ENCODE assay signal across 10 cellular contexts in the genomic region with DNA sequence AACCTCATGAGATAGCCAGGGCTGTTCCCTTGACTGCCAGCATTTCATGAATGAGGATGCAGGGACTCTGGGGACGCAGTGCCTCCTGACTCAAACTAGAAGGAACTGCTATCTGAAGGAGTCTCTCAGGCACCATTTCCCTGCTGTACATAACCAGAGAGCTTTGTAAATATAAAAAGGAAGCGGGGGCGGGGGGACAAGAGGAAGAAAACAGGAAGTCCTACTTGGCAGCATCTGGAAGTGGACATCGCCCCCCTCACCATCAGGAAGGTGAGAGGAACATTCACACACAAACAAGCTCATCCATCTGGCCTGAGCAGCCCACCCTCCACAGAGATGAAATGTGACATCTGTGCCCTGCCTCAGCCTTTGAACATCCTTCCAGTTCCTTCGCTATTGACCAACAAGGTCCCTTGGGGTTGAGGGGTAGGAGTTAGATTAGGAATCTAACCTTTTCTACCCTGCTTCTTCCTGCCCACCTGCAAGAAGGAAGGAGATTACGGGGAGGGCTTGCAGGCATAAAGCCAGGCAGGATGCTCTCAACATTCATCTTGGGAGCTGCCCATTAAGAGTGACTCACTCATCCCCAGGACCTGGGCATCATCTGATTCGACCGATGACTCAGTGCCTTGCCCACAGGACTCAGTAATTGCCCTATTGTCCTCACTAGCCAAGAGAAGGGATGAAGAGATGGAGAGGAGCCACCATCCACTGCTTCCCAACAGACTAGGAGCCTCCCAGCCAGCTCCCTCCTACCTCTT. TPM values are rescaled to one million over a fixed set of nuclear protein-coding genes. Genes with fewer than 3 reads are reported as not detected.
A peak's percentile ranks its signal among the peaks of the same experiment; 100 is the strongest.
DNase-seq lines count a peak whose midpoint lies in the region; ATAC-seq, FAIRE-seq and TF ChIP-seq lines count a peak whose summit lies in the region.
"Had no signal": no experiment of that assay in that cellular context is flagged by ENCODE, and none has a peak within 500 bp of the region (broad histone marks: within the 10 kb centered on the region; RNA-seq: fewer than 3 reads in every experiment).

No MANE protein-coding gene starts in this region.

- no peaks in the 10 kb centered on the region for H3K27me3 ChIP-seq in K562 (ENCODE audit: control insufficient read depth in 2 of 2, insufficient read depth in 2 of 2, low read length in 2 of 2)
- H3K27me3 ChIP-seq in lung (ENCODE audit: control insufficient read depth, insufficient read depth) = no peaks in the 10 kb centered on the region
- no peaks in the 10 kb centered on the region for H3K27me3 ChIP-seq in esophagus squamous epithelium

- no peak for TF ChIP-seq POLR2A in K562 (conservative IDR thresholded peaks at IDR 0.05)
- no peak for TF ChIP-seq POLR2A in esophagus squamous epithelium (IDR thresholded peaks at IDR 0.05)

- no peak for FAIRE-seq in K562 (lab: Jason Lieb, UNC)
- FAIRE-seq: GM18507 had no signal

- 63% methylated on average over 7 of the region's 8 CpGs for WGBS in K562 (ENCODE audit: insufficient coverage, low coverage, missing lambda C conversion rate)
- WGBS in lung, 2 donors = 46 to 52% methylated on average over 7 of the region's 8 CpGs
- WGBS in esophagus squamous epithelium, 2 donors = 39 to 55% methylated on average over 6 to 8 of the region's 8 CpGs

- peak; percentile 10; the same call in 2 of the 3 replicates for ATAC-seq in K562
- peak; percentile 40 for ATAC-seq in lung (ENCODE audit: insufficient read depth, low FRiP score)
- no peak for ATAC-seq in GM19467 (IDR thresholded peaks at IDR 0.05; ENCODE audit: unreplicated experiment)

- peaks cover 20% of the 10 kb centered on the region for H3K36me3 ChIP-seq in K562 (ENCODE audit: control insufficient read depth, insufficient read depth, low read length)
- peaks cover 0 to 18% of the 10 kb centered on the region in 2 donors for H3K36me3 ChIP-seq in lung (ENCODE audit: control insufficient read depth in 2 of 2, insufficient read depth in 2 of 2, low read length in 2 of 2)
- peaks cover 0 to 29% (median 0%) of the 10 kb centered on the region in 3 donors for H3K36me3 ChIP-seq in esophagus squamous epithelium

- no peak overlapping the region for H3K4me3 ChIP-seq in AG09309 (ENCODE audit: control insufficient read depth, low read depth, low read length)
- H3K4me3 ChIP-seq in K562 = no peak overlapping the region
- no peak overlapping the region for H3K4me3 ChIP-seq in lung
- no peak overlapping the region for H3K4me3 ChIP-seq in esophagus squamous epithelium

- H3K9me3 ChIP-seq in K562 (replicated peaks; ENCODE audit: control insufficient read depth, insufficient read depth, low read depth, low read length) (no peaks in the 10 kb centered on the region), lung (ENCODE audit: control insufficient read depth in 2 of 2, insufficient read depth in 1 of 2, low read length in 1 of 2) (no peaks in the 10 kb centered on the region), esophagus squamous epithelium (no peaks in the 10 kb centered on the region)

- TF ChIP-seq RAD21 in K562 (CRISPR knock-in tag; conservative IDR thresholded peaks at IDR 0.05 in 1 of 2, IDR thresholded peaks at IDR 0.05 in 1 of 2) = peak in 1 of 2 experiments; percentile 27; a peak in 2 of 4 replicates

- POLR2A ChIA-PET in K562 (lab: Yijun Ruan, JAX) = interaction anchor here (0.7 to 3.5 kb wide), 5 partner anchors 7 to 67 kb away, joined by 3 to 21 read pairs (median 4); no protein-coding TSS in a partner anchor

- H3K27ac ChIP-seq in K562 (ENCODE audit: extremely low read depth, low read depth, low read length) (no peak overlapping the region), lung (ENCODE audit: low read depth in 1 of 2, low read length in 1 of 2) (peak overlapping the region in 1 of 2 donors; percentile 37), esophagus squamous epithelium (peak overlapping the region in 2 of 4 donors; percentile 25 to 76)

- H3K4me1 ChIP-seq in K562 (replicated peaks in 1 of 2; ENCODE audit: control insufficient read depth in 2 of 2, insufficient read depth in 2 of 2, low read length in 2 of 2) = peaks cover 45 to 49% of the 10 kb centered on the region in 2 experiments
- H3K4me1 ChIP-seq in lung (ENCODE audit: control insufficient read depth in 2 of 2, insufficient read depth in 2 of 2, low read length in 2 of 2) = peaks cover 7 to 23% of the 10 kb centered on the region in 2 donors
- H3K4me1 ChIP-seq in esophagus squamous epithelium = peaks cover 0 to 66% (median 12%) of the 10 kb centered on the region in 3 donors

- H3K9ac ChIP-seq in K562 (ENCODE audit: insufficient read depth in 1 of 2, low read depth in 2 of 2, low read length in 2 of 2) = no peak overlapping the region

- intact Hi-C loops in K562 (cut with micrococcal nuclease) (no loop called here), esophagus squamous epithelium (cut with DNase I) (no loop called here)

- H3K4me2 ChIP-seq in K562 (ENCODE audit: insufficient read depth, low read length) = no peak overlapping the region

- no peak for TF ChIP-seq CTCF in AG09309 (IDR thresholded peaks at IDR 0.05; ENCODE audit: control insufficient read depth, insufficient read depth, low read depth, low read length, missing control alignments)
- peak in 1 of 3 experiments; percentile 31; a peak in 2 of 6 replicates for TF ChIP-seq CTCF in K562 (IDR thresholded peaks at IDR 0.05 in 2 of 3, conservative IDR thresholded peaks at IDR 0.05 in 1 of 3; ENCODE audit: insufficient read depth in 2 of 3, low read depth in 1 of 3, low read length in 3 of 3)
- no peak for TF ChIP-seq CTCF in lung (IDR thresholded peaks at IDR 0.05; ENCODE audit: control extremely low read depth, extremely low read depth)
- no peak for TF ChIP-seq CTCF in esophagus squamous epithelium (IDR thresholded peaks at IDR 0.05)

- no peak for TF ChIP-seq EP300 in K562 (IDR thresholded peaks at IDR 0.05; ENCODE audit: low read length)

- CTCF ChIA-PET in K562 (lab: Yijun Ruan, JAX; ENCODE audit: low intra/inter-chr PET ratio) = no interaction called here

- no peaks in the 10 kb centered on the region for H4K20me1 ChIP-seq in K562 (replicated peaks; ENCODE audit: control insufficient read depth, insufficient read depth, low read length)

- DNase-seq in AG09309 (ENCODE audit: low read depth) (peak; percentile 50), HT1080 (ENCODE audit: low read depth) (peak; percentile 98), K562 (ENCODE audit: extremely low read depth in 1 of 4, low spot score in 3 of 4) (no peak), lung (ENCODE audit: low spot score) (no peak), D341Med (ENCODE audit: low spot score) (no peak), esophagus squamous epithelium (lab: John Stamatoyannopoulos, UW) (no peak), NCI-H128 (lab: John Stamatoyannopoulos, UW; ENCODE audit: unreplicated experiment) (no peak)
- DNase-seq: stimulated activated CD4-positive, alpha-beta T cell treated with anti-CD3 and anti-CD28 coated beads, Interleukin-4, amount 100 ng/mL, for 24 hours had no signal

- H3K79me2 ChIP-seq in K562 (ENCODE audit: control insufficient read depth, insufficient read depth, low read length) = peaks cover 4% of the 10 kb centered on the region; the same call in 1 of the 3 replicates

- no peaks in the 10 kb centered on the region for H3K9me1 ChIP-seq in K562 (ENCODE audit: control insufficient read depth, insufficient read depth, low read length)

- BruUV-seq in K562 (replicated peaks; lab: Mats Ljungman, UMichigan) = no TSS peak

- in situ Hi-C loops in K562 (cut with MboI) = no loop called here

- H2AFZ ChIP-seq in K562 (ENCODE audit: low read depth, low read length) = no peak overlapping the region

TF ChIP-seq in K562, 482 proteins besides CTCF, POLR2A, EP300 and RAD21 (continues in another document):
- TF ChIP-seq NR2C1 (IDR thresholded peaks at IDR 0.05) = no peak
- TF ChIP-seq NR2C1 (tag; IDR thresholded peaks at IDR 0.05) = no peak
- TF ChIP-seq MITF (IDR thresholded peaks at IDR 0.05) = no peak
- no peak for TF ChIP-seq ZNF785 (CRISPR knock-in tag; IDR thresholded peaks at IDR 0.05)

RNA-seq across cellular contexts. Expression of gene SH3BP5, which starts 31.9 kb away (rescaled TPM):
- total RNA-seq in HT1080 (2014; rRNA removed; shearing (Covaris generic)) = 23.2 and 28.8 TPM in 2 replicates
- 36.9 and 41.4 TPM in 2 replicates for polyA plus RNA-seq in HT1080 (2015; cell fraction: cytosol; rRNA removed)
- polyA plus RNA-seq in HT1080 (2015; cell fraction: nucleus; rRNA removed) = 27.2 and 36.5 TPM in 2 replicates
- 17.8 and 19.2 TPM in 2 replicates for total RNA-seq in K562 (2011; cell fraction: chromatin; rRNA removed; ENCODE audit: low replicate concordance)
- total RNA-seq in K562 (2011; cell fraction: nucleolus; rRNA removed) = 10.1 and 13.8 TPM in 2 replicates
- total RNA-seq in K562 (2011; cell fraction: nucleoplasm; rRNA removed) = 11.7 and 17.1 TPM in 2 replicates
- total RNA-seq in K562 (2014; rRNA removed) (14.9 and 17.1 TPM in 2 replicates), K562 (2014; rRNA removed; fragmentation: Illumina TruSeq; extraction: Trizol) (13.5 and 15.2 TPM in 2 replicates), K562 (2015; rRNA removed; fragmentation: Illumina TruSeq; extraction: Trizol) (12.2 and 13.5 TPM in 2 replicates), K562 (2021) (13.9 and 18.6 TPM in 2 replicates), lung (10 to 100 TPM; 76.2 to 76.6 TPM), esophagus squamous epithelium (10 to 100 TPM in 3 of 4 donors, 1 to 10 TPM in 1; 8.5 to 33.8 (median 18.0) TPM)
- polyA plus RNA-seq in K562 (2011; rRNA removed) (26.2 and 29.0 TPM in 2 replicates), K562 (2014; fragmentation: Illumina TruSeq; extraction: Trizol) (22.0 and 28.0 TPM in 2 replicates), K562 (2014; fragmentation: Nextera tagmentation; extraction: Ambion mirVana) (1 to 10 TPM; 2.9 to 3.5 TPM), K562 (2014; rRNA removed) (23.4 and 24.7 TPM in 2 replicates), lung (10 to 100 TPM; 50.3 to 58.4 TPM)
- 19.8 and 19.9 TPM in 2 replicates for polyA plus RNA-seq in K562 (2011; cell fraction: cytosol; rRNA removed)
- 18.5 and 19.8 TPM in 2 replicates for polyA plus RNA-seq in K562 (2011; cell fraction: nucleus; rRNA removed)
- 20.4 and 27.0 TPM in 2 replicates for polyA plus RNA-seq in K562 (2012)
- polyA minus RNA-seq in K562 (2011; rRNA and poly(A)+ RNA removed) = 15.7 and 16.1 TPM in 2 replicates
- polyA minus RNA-seq in K562 (2011; cell fraction: cytosol; rRNA and poly(A)+ RNA removed) = 12.2 and 14.1 TPM in 2 replicates
- polyA minus RNA-seq in K562 (2011; cell fraction: nucleus; rRNA and poly(A)+ RNA removed) = 8.8 and 12.4 TPM in 2 replicates

Comparison
In these comparisons a context has a peak if more than half of its experiments do, and no peak if none do; other contexts are left out.
1. DNase-seq: peak in AG09309 (single experiment) and HT1080 (single experiment); none in K562 (0 of 4), lung (single experiment), D341Med (single experiment), esophagus squamous epithelium (single experiment) and NCI-H128 (single experiment).